In the genomic region with DNA sequence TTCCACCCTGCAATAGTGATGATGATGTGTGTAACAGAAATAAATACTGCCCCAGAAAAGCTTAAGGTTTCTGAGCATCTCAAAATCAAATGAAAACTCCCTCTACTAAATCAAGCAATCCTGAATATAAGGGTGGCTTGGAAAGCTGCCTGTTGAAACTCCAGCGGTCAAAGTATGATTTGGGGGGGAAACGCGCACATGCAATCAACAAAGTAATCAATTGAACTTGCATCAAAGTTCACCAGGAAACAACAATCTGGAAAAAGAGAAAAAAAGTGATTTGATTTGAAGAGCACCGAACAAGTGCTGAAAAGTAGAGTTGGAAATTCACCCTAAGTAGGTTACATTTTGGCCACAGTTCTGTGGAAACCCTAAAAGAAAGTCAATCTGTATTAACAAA, we compare ENCODE assay signal across 8 cellular contexts. TPM values are rescaled to one million over a fixed set of nuclear protein-coding genes. Genes with fewer than 3 reads are reported as not detected.
A peak's percentile ranks its signal among the peaks of the same experiment; 100 is the strongest.
DNase-seq lines count a peak whose midpoint lies in the region; ATAC-seq, FAIRE-seq and TF ChIP-seq lines count a peak whose summit lies in the region.

No MANE protein-coding gene starts in this region.

- peaks cover 53% of the 10 kb centered on the region for H3K79me2 ChIP-seq in HepG2 (ENCODE audit: insufficient read depth, low read length)

- POLR2A ChIA-PET in HepG2 (lab: Yijun Ruan, JAX) = interaction anchor here (1.1 to 1.7 kb wide), 4 partner anchors 16 to 73 kb away, joined by 3 to 4 read pairs (median 4); a partner anchor contains a TSS

- H3K4me1 Mint-ChIP-seq in activated naive CD4-positive, alpha-beta T cell treated with anti-CD3 and anti-CD28 coated beads, Interleukin-2, amount 10 ng/mL, durations not matched to agents 7 days and 5 days = peaks cover 49% of the 10 kb centered on the region

- H3K27me3 ChIP-seq in HepG2 (ENCODE audit: control insufficient read depth in 1 of 2, insufficient read depth in 2 of 2, low read length in 2 of 2) (no peaks in the 10 kb centered on the region; a peak in 1 of 5 replicates), transverse colon (no peaks in the 10 kb centered on the region)

- H3K9me3 ChIP-seq in HepG2 (ENCODE audit: low read length) = no peaks in the 10 kb centered on the region
- H3K9me3 ChIP-seq in transverse colon = no peaks in the 10 kb centered on the region

- no peak for TF ChIP-seq RAD21 in HepG2 (CRISPR knock-in tag; IDR thresholded peaks at IDR 0.05)

- no peak for ATAC-seq in HepG2

- in situ Hi-C loops in astrocyte of the cerebellum (cut with HindIII; ENCODE audit: low sequenced_read_pairs) (no loop called here), HepG2 (cut with HindIII; ENCODE audit: extremely low pct_ligation_motif_present, low pct_unique_long_range_greater_than_20kb) (no loop called here), transverse colon (cut with MboI; ENCODE audit: low pct_ligation_motif_present in 1 of 4, low pct_unique_long_range_greater_than_20kb in 1 of 4, low sequenced_read_pairs in 3 of 4) (no loop called here)

- CTCF ChIA-PET in activated naive CD4-positive, alpha-beta T cell treated with anti-CD3 and anti-CD28 coated beads, Interleukin-2, amount 10 ng/mL, durations not matched to agents 7 days and 5 days (lab: Charles Lee) = no interaction called here
- CTCF ChIA-PET in HepG2 (lab: Yijun Ruan, JAX; ENCODE audit: low intra/inter-chr PET ratio, low total read pairs) = no interaction called here

- peak overlapping the region; percentile 90 for H3K27ac Mint-ChIP-seq in activated naive CD4-positive, alpha-beta T cell treated with anti-CD3 and anti-CD28 coated beads, Interleukin-2, amount 10 ng/mL, durations not matched to agents 7 days and 5 days

- peaks cover 22% of the 10 kb centered on the region for H3K36me3 Mint-ChIP-seq in activated naive CD4-positive, alpha-beta T cell treated with anti-CD3 and anti-CD28 coated beads, Interleukin-2, amount 10 ng/mL, durations not matched to agents 7 days and 5 days

- H4K20me1 ChIP-seq in HepG2 (ENCODE audit: insufficient read depth, low read length) = peaks cover 14% of the 10 kb centered on the region

- peak overlapping the region; percentile 91 for H3K4me3 Mint-ChIP-seq in activated naive CD4-positive, alpha-beta T cell treated with anti-CD3 and anti-CD28 coated beads, Interleukin-2, amount 10 ng/mL, durations not matched to agents 7 days and 5 days

- H3K36me3 ChIP-seq in HepG2 (replicated peaks in 1 of 2; ENCODE audit: control insufficient read depth in 1 of 2, insufficient read depth in 2 of 2, low read length in 2 of 2) (peaks cover 0 to 9% of the 10 kb centered on the region in 2 experiments; a peak in 1 of 5 replicates), transverse colon (no peaks in the 10 kb centered on the region)

- WGBS in HepG2 (ENCODE audit: low lambda C conversion rate) = 0% methylated on average over 4 of the region's 4 CpGs
- 0 to 1% methylated on average over 3 to 4 of the region's 4 CpGs for WGBS in transverse colon (ENCODE audit: low coverage in 1 of 2), 2 donors

- intact Hi-C loops in HepG2 (cut with micrococcal nuclease; ENCODE audit: unreplicated experiment) (loop anchor here (2.0 to 5.0 kb wide), 2 partner anchors 44 to 47 kb away; a partner anchor contains a TSS), transverse colon (cut with DNase I; ENCODE audit: low total_unique reads) (no loop called here)

- peak overlapping the region; percentile 81 for H3K4me2 ChIP-seq in HepG2 (ENCODE audit: low read depth, low read length)

- H3K27ac ChIP-seq in HepG2 (ENCODE audit: extremely low read length, insufficient read depth, low read length) = peak overlapping the region; percentile 96
- H3K27ac ChIP-seq in transverse colon = peak overlapping the region; percentile 94 to 97 (median 96)

- no peak for FAIRE-seq in HepG2 (lab: Jason Lieb, UNC)

- no peak overlapping the region for H2AFZ ChIP-seq in HepG2 (ENCODE audit: low read length)

- H3K9ac ChIP-seq in HepG2 (ENCODE audit: insufficient read depth, low read depth, low read length) = peak overlapping the region; percentile 95

- TF ChIP-seq CTCF in astrocyte of the cerebellum (IDR thresholded peaks at IDR 0.05; ENCODE audit: low read depth, low read length, missing control alignments) = no peak
- no peak for TF ChIP-seq CTCF in HepG2 (CRISPR knock-in tag; IDR thresholded peaks at IDR 0.05)
- no peak for TF ChIP-seq CTCF in transverse colon (IDR thresholded peaks at IDR 0.05)

- no peak for DNase-seq in activated naive CD4-positive, alpha-beta T cell treated with anti-CD3 and anti-CD28 coated beads, Interleukin-2, amount 10 ng/mL, durations not matched to agents 7 days and 5 days
- DNase-seq in activated naive CD4-positive, alpha-beta T cell (lab: John Stamatoyannopoulos, UW) = no peak
- no peak for DNase-seq in astrocyte of the cerebellum (ENCODE audit: low read depth)
- DNase-seq in HepG2 (ENCODE audit: low spot score) = no peak
- DNase-seq in transverse colon = no peak
- no peak for DNase-seq in SIG-M5 (lab: John Stamatoyannopoulos, UW)
- DNase-seq in anterior cingulate cortex (lab: John Stamatoyannopoulos, UW) = no peak
- no peak for DNase-seq in AG08396 (ENCODE audit: low spot score)

- peaks cover 54% of the 10 kb centered on the region for H3K4me1 ChIP-seq in HepG2 (ENCODE audit: insufficient read depth, low read length)
- H3K4me1 ChIP-seq in transverse colon = peaks cover 7 to 33% (median 23%) of the 10 kb centered on the region in 4 donors

- peaks cover 14% of the 10 kb centered on the region for H3K27me3 Mint-ChIP-seq in activated naive CD4-positive, alpha-beta T cell treated with anti-CD3 and anti-CD28 coated beads, Interleukin-2, amount 10 ng/mL, durations not matched to agents 7 days and 5 days

- H3K4me3 ChIP-seq in astrocyte of the cerebellum (ENCODE audit: low read depth, low read length) (peak overlapping the region; percentile 61), HepG2 (replicated peaks in 1 of 3; ENCODE audit: insufficient read depth in 1 of 3, low read depth in 2 of 3, low read length in 3 of 3) (peak overlapping the region; percentile 82 to 87 (median 86)), transverse colon (peak overlapping the region; percentile 49 to 86 (median 72))

- TF ChIP-seq POLR2A in HepG2 (IDR thresholded peaks at IDR 0.05; ENCODE audit: insufficient read depth in 1 of 2, low read depth in 2 of 2, low read length in 2 of 2) (0 out of 4 replicates have a peak, but pooled peaks of 1 of the 2 experiments have one; percentile 11), transverse colon (IDR thresholded peaks at IDR 0.05) (no peak)

- TSS peak; percentile 51 for BruUV-seq in HepG2 (replicated peaks; lab: Mats Ljungman, UMichigan)

- H3K9me3 Mint-ChIP-seq in activated naive CD4-positive, alpha-beta T cell treated with anti-CD3 and anti-CD28 coated beads, Interleukin-2, amount 10 ng/mL, durations not matched to agents 7 days and 5 days = no peaks in the 10 kb centered on the region

- no peak for TF ChIP-seq EP300 in HepG2 (IDR thresholded peaks at IDR 0.05; ENCODE audit: low read depth in 2 of 2, low read length in 2 of 2)
- no peak for TF ChIP-seq EP300 in HepG2 (CRISPR knock-in tag; IDR thresholded peaks at IDR 0.05; ENCODE audit: borderline replicate concordance)
- TF ChIP-seq EP300 in transverse colon (IDR thresholded peaks at IDR 0.05; ENCODE audit: low read depth) = no peak

RNA-seq across cellular contexts. Expression of a gene that starts 0.7 kb away (rescaled TPM):
- total RNA-seq in HepG2 (2016; rRNA removed; fragmentation: Illumina TruSeq; extraction: Trizol) (141 and 166 TPM in 2 replicates), transverse colon (100 to 1,000 TPM in 3 of 4 donors, 10 to 100 TPM in 1; 40.8 to 184 (median 152) TPM)
- total RNA-seq in HepG2 (2016; cell fraction: cytosol; rRNA removed; fragmentation: Illumina TruSeq; extraction: Trizol; ENCODE audit: low read depth) = 78.4 and 95.3 TPM in 2 replicates
- 150 and 169 TPM in 2 replicates for total RNA-seq in HepG2 (2016; cell fraction: insoluble cytoplasmic fraction; rRNA removed; fragmentation: Illumina TruSeq; extraction: Trizol)
- 182 and 203 TPM in 2 replicates for total RNA-seq in HepG2 (2016; cell fraction: membrane; rRNA removed; fragmentation: Illumina TruSeq; extraction: Trizol)
- total RNA-seq in HepG2 (2016; cell fraction: nucleus; rRNA removed; fragmentation: Illumina TruSeq; extraction: Trizol) = 107 and 124 TPM in 2 replicates
- polyA plus RNA-seq in HepG2 (2011; rRNA removed) = 335 and 421 TPM in 2 replicates
- polyA plus RNA-seq in HepG2 (2011; cell fraction: cytosol; rRNA removed) = 589 and 760 TPM in 2 replicates
- polyA plus RNA-seq in HepG2 (2011; cell fraction: nucleus; rRNA removed) = 90.4 and 93.4 TPM in 2 replicates
- polyA plus RNA-seq in HepG2 (2012) = 212 and 227 TPM in 2 replicates
- polyA plus RNA-seq in HepG2 (2016; cell fraction: cytosol; fragmentation: Illumina TruSeq; extraction: Trizol; ENCODE audit: low read depth) = 124 and 138 TPM in 2 replicates
- 185 and 205 TPM in 2 replicates for polyA plus RNA-seq in HepG2 (2016; cell fraction: insoluble cytoplasmic fraction; fragmentation: Illumina TruSeq; extraction: Trizol; ENCODE audit: low read depth)
- 220 and 225 TPM in 2 replicates for polyA plus RNA-seq in HepG2 (2016; cell fraction: membrane; fragmentation: Illumina TruSeq; extraction: Trizol; ENCODE audit: low read depth)
- 245 and 260 TPM in 2 replicates for polyA plus RNA-seq in HepG2 (2016; cell fraction: nucleus; fragmentation: Illumina TruSeq; extraction: Trizol; ENCODE audit: insufficient read depth, low read depth)
- polyA minus RNA-seq in HepG2 (2011; rRNA and poly(A)+ RNA removed; ENCODE audit: low replicate concordance) = 581 and 762 TPM in 2 replicates
- polyA minus RNA-seq in HepG2 (2011; cell fraction: cytosol; rRNA and poly(A)+ RNA removed) = 203 and 246 TPM in 2 replicates
- 54.2 and 93.9 TPM in 2 replicates for polyA minus RNA-seq in HepG2 (2011; cell fraction: nucleus; rRNA and poly(A)+ RNA removed)

RNA-seq across cellular contexts. Expression of a gene that starts 43.6 kb away (rescaled TPM):
- 88.9 and 111 TPM in 2 replicates for total RNA-seq in HepG2 (2016; rRNA removed; fragmentation: Illumina TruSeq; extraction: Trizol)
- total RNA-seq in HepG2 (2016; cell fraction: cytosol; rRNA removed; fragmentation: Illumina TruSeq; extraction: Trizol; ENCODE audit: low read depth) = 99.7 and 101 TPM in 2 replicates
- total RNA-seq in HepG2 (2016; cell fraction: insoluble cytoplasmic fraction; rRNA removed; fragmentation: Illumina TruSeq; extraction: Trizol) = 85.6 and 114 TPM in 2 replicates
- 103 and 105 TPM in 2 replicates for total RNA-seq in HepG2 (2016; cell fraction: membrane; rRNA removed; fragmentation: Illumina TruSeq; extraction: Trizol)
- total RNA-seq in HepG2 (2016; cell fraction: nucleus; rRNA removed; fragmentation: Illumina TruSeq; extraction: Trizol) = 34.4 and 36.0 TPM in 2 replicates
- polyA plus RNA-seq in HepG2 (2011; rRNA removed) = 35.6 and 63.0 TPM in 2 replicates
- polyA plus RNA-seq in HepG2 (2011; cell fraction: cytosol; rRNA removed) = 33.8 and 36.3 TPM in 2 replicates
- polyA plus RNA-seq in HepG2 (2011; cell fraction: nucleus; rRNA removed) = 11.3 and 11.6 TPM in 2 replicates
- 20.0 and 47.4 TPM in 2 replicates for polyA plus RNA-seq in HepG2 (2012)
- polyA plus RNA-seq in HepG2 (2016; cell fraction: cytosol; fragmentation: Illumina TruSeq; extraction: Trizol; ENCODE audit: low read depth) = 161 and 180 TPM in 2 replicates
- polyA plus RNA-seq in HepG2 (2016; cell fraction: insoluble cytoplasmic fraction; fragmentation: Illumina TruSeq; extraction: Trizol; ENCODE audit: low read depth) = 126 and 133 TPM in 2 replicates
- 133 and 134 TPM in 2 replicates for polyA plus RNA-seq in HepG2 (2016; cell fraction: membrane; fragmentation: Illumina TruSeq; extraction: Trizol; ENCODE audit: low read depth)
- polyA plus RNA-seq in HepG2 (2016; cell fraction: nucleus; fragmentation: Illumina TruSeq; extraction: Trizol; ENCODE audit: insufficient read depth, low read depth) = 52.0 and 52.9 TPM in 2 replicates
- polyA minus RNA-seq in HepG2 (2011; rRNA and poly(A)+ RNA removed; ENCODE audit: low replicate concordance) = 13.8 and 27.5 TPM in 2 replicates
- 8.9 and 13.9 TPM in 2 replicates for polyA minus RNA-seq in HepG2 (2011; cell fraction: cytosol; rRNA and poly(A)+ RNA removed)
- polyA minus RNA-seq in HepG2 (2011; cell fraction: nucleus; rRNA and poly(A)+ RNA removed) = 10.0 and 15.7 TPM in 2 replicates
- total RNA-seq in transverse colon = 1 to 10 TPM in 2 of 4 donors, not detected in 2; 3.0 to 4.0 TPM

RNA-seq across cellular contexts. Expression of a gene that starts 48.3 kb away (rescaled TPM):
- total RNA-seq in HepG2 (2016; rRNA removed; fragmentation: Illumina TruSeq; extraction: Trizol) = 68.2 and 103 TPM in 2 replicates
- 10.0 and 15.2 TPM in 2 replicates for total RNA-seq in HepG2 (2016; cell fraction: cytosol; rRNA removed; fragmentation: Illumina TruSeq; extraction: Trizol; ENCODE audit: low read depth)
- total RNA-seq in HepG2 (2016; cell fraction: insoluble cytoplasmic fraction; rRNA removed; fragmentation: Illumina TruSeq; extraction: Trizol) = 70.0 and 128 TPM in 2 replicates
- 24.3 and 26.6 TPM in 2 replicates for total RNA-seq in HepG2 (2016; cell fraction: membrane; rRNA removed; fragmentation: Illumina TruSeq; extraction: Trizol)
- 60.5 and 62.1 TPM in 2 replicates for total RNA-seq in HepG2 (2016; cell fraction: nucleus; rRNA removed; fragmentation: Illumina TruSeq; extraction: Trizol)
- polyA plus RNA-seq in HepG2 (2011; rRNA removed) = 12.9 and 17.3 TPM in 2 replicates
- polyA plus RNA-seq in HepG2 (2011; cell fraction: cytosol; rRNA removed) = 4.5 and 9.6 TPM in 2 replicates
- polyA plus RNA-seq in HepG2 (2011; cell fraction: nucleus; rRNA removed) = 8.7 and 12.8 TPM in 2 replicates
- 18.0 and 30.6 TPM in 2 replicates for polyA plus RNA-seq in HepG2 (2012)
- 3.3 and 4.3 TPM in 2 replicates for polyA plus RNA-seq in HepG2 (2016; cell fraction: cytosol; fragmentation: Illumina TruSeq; extraction: Trizol; ENCODE audit: low read depth)
- 66.5 and 76.4 TPM in 2 replicates for polyA plus RNA-seq in HepG2 (2016; cell fraction: insoluble cytoplasmic fraction; fragmentation: Illumina TruSeq; extraction: Trizol; ENCODE audit: low read depth)
- 14.4 and 17.7 TPM in 2 replicates for polyA plus RNA-seq in HepG2 (2016; cell fraction: membrane; fragmentation: Illumina TruSeq; extraction: Trizol; ENCODE audit: low read depth)
- 48.5 and 55.3 TPM in 2 replicates for polyA plus RNA-seq in HepG2 (2016; cell fraction: nucleus; fragmentation: Illumina TruSeq; extraction: Trizol; ENCODE audit: insufficient read depth, low read depth)
- 7.9 and 9.8 TPM in 2 replicates for polyA minus RNA-seq in HepG2 (2011; rRNA and poly(A)+ RNA removed; ENCODE audit: low replicate concordance)
- polyA minus RNA-seq in HepG2 (2011; cell fraction: cytosol; rRNA and poly(A)+ RNA removed) = 9.7 and 12.5 TPM in 2 replicates
- polyA minus RNA-seq in HepG2 (2011; cell fraction: nucleus; rRNA and poly(A)+ RNA removed) = 54.5 and 62.3 TPM in 2 replicates
- 10 to 100 TPM; 19.8 to 94.5 (median 67.4) TPM for total RNA-seq in transverse colon

Comparison
In these comparisons a context has a peak if more than half of its experiments do, and no peak if none do; other contexts are left out.
1. RNA of a gene that starts 43.6 kb away (total RNA-seq): 34.4 to 114 TPM in HepG2; 3.0 to 4.0 TPM in transverse colon; every median in the first group is over 4 times any median in the second.
2. Peak in every context shown above with its lines, with median percentiles within 50 percentile points of each other: H3K4me3 ChIP-seq.